In the genomic region with DNA sequence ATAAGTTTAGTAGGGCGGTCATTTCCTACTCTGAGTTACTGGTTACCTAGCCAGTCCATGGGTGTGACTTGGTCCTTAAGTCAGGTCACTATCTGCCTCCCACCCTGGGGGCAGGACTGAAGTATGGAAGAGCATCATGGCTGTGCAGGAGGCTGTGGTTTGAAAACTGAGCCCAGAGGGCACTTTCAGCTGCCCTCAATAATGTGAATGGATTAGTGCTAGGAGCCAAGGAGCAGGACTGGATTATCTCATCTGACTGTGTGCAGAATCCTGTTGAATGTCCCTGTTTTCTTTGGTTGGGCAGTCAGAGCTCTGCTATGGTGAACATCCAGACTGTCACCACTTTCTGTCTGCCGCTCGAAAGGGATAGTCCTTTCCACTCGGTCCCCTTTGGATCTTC, we compare ENCODE assay signal across 8 cellular contexts. TPM values are rescaled to one million over a fixed set of nuclear protein-coding genes. Genes with fewer than 3 reads are reported as not detected.
DNase-seq lines count a peak whose midpoint lies in the region; ATAC-seq and TF ChIP-seq lines count a peak whose summit lies in the region.

No MANE protein-coding gene starts in this region.

- no peak for TF ChIP-seq CTCF in left ventricle myocardium inferior (IDR thresholded peaks at IDR 0.05; ENCODE audit: borderline replicate concordance)
- no peak for TF ChIP-seq CTCF in lower lobe of right lung (IDR thresholded peaks at IDR 0.05)
- TF ChIP-seq CTCF in vagina (IDR thresholded peaks at IDR 0.05), result no peak

- H3K4me1 ChIP-seq in left ventricle myocardium inferior (peaks cover 54% of the 10 kb centered on the region), lower lobe of right lung (peaks cover 44% of the 10 kb centered on the region), vagina (peaks cover 39% of the 10 kb centered on the region)

- intact Hi-C loops in left ventricle myocardium inferior (cut with micrococcal nuclease) (no loop called here), Right ventricle myocardium superior (cut with DNase I) (no loop called here), lower lobe of right lung (cut with DNase I) (no loop called here), vagina (cut with DNase I) (no loop called here)

- H3K27ac ChIP-seq in left ventricle myocardium inferior (replicated peaks), result peak overlapping the region; percentile 91
- no peak overlapping the region for H3K27ac ChIP-seq in lower lobe of right lung
- peak overlapping the region; percentile 85 for H3K27ac ChIP-seq in vagina

- H3K4me3 ChIP-seq in left ventricle myocardium inferior (peak overlapping the region; percentile 74), lower lobe of right lung (peak overlapping the region; percentile 70), vagina (peak overlapping the region; percentile 77 to 78)

- H3K9me3 ChIP-seq in left ventricle myocardium inferior (replicated peaks) (no peaks in the 10 kb centered on the region), lower lobe of right lung (no peaks in the 10 kb centered on the region), vagina (no peaks in the 10 kb centered on the region)

- no peaks in the 10 kb centered on the region for H3K27me3 ChIP-seq in left ventricle myocardium inferior (ENCODE audit: low read depth)
- H3K27me3 ChIP-seq in lower lobe of right lung (ENCODE audit: low read depth), result no peaks in the 10 kb centered on the region
- no peaks in the 10 kb centered on the region for H3K27me3 ChIP-seq in vagina

- TF ChIP-seq POLR2A in vagina (IDR thresholded peaks at IDR 0.05), result no peak

- no peak for DNase-seq in left ventricle myocardium inferior
- DNase-seq in Right ventricle myocardium superior, result no peak
- DNase-seq in amniotic epithelial cell (ENCODE audit: low read depth), result peak; percentile 22
- DNase-seq in lower lobe of right lung, result no peak
- DNase-seq in vagina (ENCODE audit: extremely low spot score in 2 of 2), result no peak
- DNase-seq in stimulated activated CD4-positive, alpha-beta T cell treated with anti-CD3 and anti-CD28 coated beads, Interleukin-1b, Interleukin-23, amount 100 ng/mL, for 48 hours, result no peak
- DNase-seq in NCI-H2196 (lab: John Stamatoyannopoulos, UW; ENCODE audit: unreplicated experiment), result no peak
- DNase-seq in AG08395 (ENCODE audit: low spot score), result no peak

- ATAC-seq in Right ventricle myocardium superior (ENCODE audit: poor library complexity) (no peak), lower lobe of right lung (no peak)

- peaks cover 6% of the 10 kb centered on the region for H3K36me3 ChIP-seq in left ventricle myocardium inferior
- H3K36me3 ChIP-seq in lower lobe of right lung, result peaks cover 10% of the 10 kb centered on the region
- H3K36me3 ChIP-seq in vagina, result peaks cover 0 to 10% of the 10 kb centered on the region in 2 donors

RNA-seq across cellular contexts. Expression of a gene that starts 1.6 kb away (rescaled TPM):
- 23.8 TPM for total RNA-seq in left ventricle myocardium inferior
- total RNA-seq in Right ventricle myocardium superior, result 23.2 TPM
- 31.3 TPM for total RNA-seq in lower lobe of right lung
- 15.0 TPM for total RNA-seq in vagina
